ENCODE assay signal across 7 cellular contexts in the genomic region with DNA sequence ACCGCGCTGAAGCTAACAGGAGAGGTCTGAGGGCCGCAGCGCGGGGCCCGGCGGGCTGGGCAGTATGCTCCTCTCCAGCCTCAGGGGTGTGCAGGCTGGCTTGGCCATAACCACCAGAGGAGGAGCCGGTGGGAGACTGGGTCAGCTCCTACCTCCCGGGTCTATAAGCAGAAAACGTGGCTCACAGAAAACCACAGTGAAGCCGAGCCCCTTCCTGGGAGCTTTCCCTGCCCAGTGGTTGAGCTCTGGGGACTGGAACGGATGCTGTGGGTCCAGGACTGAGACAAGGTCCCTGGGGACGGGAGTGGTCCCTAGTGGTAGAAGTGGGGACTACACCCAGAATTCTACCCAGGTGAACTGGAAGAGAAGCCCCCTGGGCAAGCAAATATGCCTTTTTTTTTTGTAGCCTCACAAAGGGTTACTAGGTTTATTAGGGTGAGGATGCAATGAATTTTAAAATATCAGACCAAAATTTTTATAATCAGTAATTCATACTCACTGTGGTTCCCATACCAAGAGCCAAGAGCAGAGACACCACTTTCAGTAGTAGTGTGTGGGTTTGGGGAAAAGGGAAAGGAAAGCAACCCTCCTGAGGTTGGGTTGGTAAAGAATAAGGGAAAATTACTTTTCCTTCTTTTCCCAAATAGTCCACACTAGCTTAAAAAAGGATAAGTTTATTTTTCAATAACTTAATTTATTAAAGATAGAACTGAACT.
DNase-seq lines count a peak whose midpoint lies in the region; ATAC-seq, FAIRE-seq and TF ChIP-seq lines count a peak whose summit lies in the region.

No MANE protein-coding gene starts in this region.

- no peak overlapping the region for H3K27ac ChIP-seq in SJCRH30

- no peaks in the 10 kb centered on the region for H3K9me3 ChIP-seq in SJCRH30 (replicated peaks)

- no peaks in the 10 kb centered on the region for H3K36me3 ChIP-seq in SJCRH30

- FAIRE-seq in GM12892 (lab: Jason Lieb, UNC) = peak; percentile 27

- no peaks in the 10 kb centered on the region for H3K27me3 ChIP-seq in SJCRH30

- no peak overlapping the region for H3K4me3 ChIP-seq in SJCRH30

- peak; percentile 76 for ATAC-seq in HG02938 (IDR thresholded peaks at IDR 0.05; ENCODE audit: unreplicated experiment)

- peak; percentile 38 for DNase-seq in GM12892 (ENCODE audit: insufficient read length)
- DNase-seq in SJCRH30 = peak; percentile 15 to 60
- DNase-seq in activated naive CD4-positive, alpha-beta T cell treated with Interleukin-2 at 50 U/mL for 16 hours = peak; percentile 67
- peak in 41 of 51 donors; percentile 2 to 73 (median 25) for DNase-seq in hypothalamus (lab: John Stamatoyannopoulos, UW)
- DNase-seq in stimulated activated CD4-positive, alpha-beta T cell treated with anti-CD3 and anti-CD28 coated beads, Interleukin-1b, Interleukin-23, amount 100 ng/mL, for 48 hours = peak; percentile 66
- no peak for DNase-seq in GOT3 (lab: John Stamatoyannopoulos, UW)

- no peaks in the 10 kb centered on the region for H3K4me1 ChIP-seq in SJCRH30

- TF ChIP-seq POLR2A in GM12892 (IDR thresholded peaks at IDR 0.05; ENCODE audit: low read depth, low read length) = no peak
